In the genomic region with DNA sequence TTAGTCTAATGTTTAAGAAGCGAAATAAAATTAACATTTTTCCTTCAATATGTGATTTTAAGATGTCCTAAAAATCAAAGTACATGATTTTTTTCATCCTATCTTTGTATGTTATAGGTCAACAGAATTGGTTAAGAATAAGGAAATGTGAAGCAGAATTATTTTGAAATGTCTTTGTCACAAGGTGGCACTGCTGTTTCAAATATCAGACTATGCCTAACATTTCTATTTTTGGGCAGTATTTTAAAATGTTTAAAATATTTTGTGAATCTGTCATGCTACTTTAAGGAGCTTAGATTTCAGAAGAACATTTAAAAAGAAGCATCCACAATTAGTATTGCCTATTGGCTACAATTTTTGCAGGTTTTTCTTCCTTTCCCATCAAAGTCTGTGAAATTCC, we compare ENCODE assay signal across 9 cellular contexts. TPM values are rescaled to one million over a fixed set of nuclear protein-coding genes. Genes with fewer than 3 reads are reported as not detected.
DNase-seq lines count a peak whose midpoint lies in the region; ATAC-seq and TF ChIP-seq lines count a peak whose summit lies in the region.
"Had no signal": no experiment of that assay in that cellular context is flagged by ENCODE, and none has a peak within 500 bp of the region (broad histone marks: within the 10 kb centered on the region; RNA-seq: fewer than 3 reads in every experiment).

No MANE protein-coding gene starts in this region.

- H3K4me1 ChIP-seq in prostate gland (replicated peaks) = no peaks in the 10 kb centered on the region

- H3K27me3 ChIP-seq in kidney epithelial cell (ENCODE audit: control insufficient read depth, insufficient read depth, low read length) = no peaks in the 10 kb centered on the region
- H3K27me3 ChIP-seq in prostate gland (replicated peaks; ENCODE audit: insufficient read depth) = no peaks in the 10 kb centered on the region

- DNase-seq in DMS153 (lab: John Stamatoyannopoulos, UW) (peak; percentile 3), HS-5 (ENCODE audit: low read depth) (peak; percentile 38), RKO (ENCODE audit: low spot score) (peak; percentile 47), kidney epithelial cell (ENCODE audit: low read depth) (no peak), prostate gland (ENCODE audit: low spot score) (no peak)
- DNase-seq in activated CD8-positive, alpha-beta T cell treated with anti-CD3 and anti-CD28 coated beads for 36 hours = no peak
- DNase-seq: T-helper 17 cell had no signal

- H3K36me3 ChIP-seq in kidney epithelial cell (ENCODE audit: control insufficient read depth, insufficient read depth, low read length) = no peaks in the 10 kb centered on the region
- no peaks in the 10 kb centered on the region for H3K36me3 ChIP-seq in prostate gland

- no peak for TF ChIP-seq POLR2A in prostate gland (IDR thresholded peaks at IDR 0.05)

- TF ChIP-seq CTCF in kidney epithelial cell (IDR thresholded peaks at IDR 0.05; ENCODE audit: insufficient read depth, low read length, poor library complexity, severe bottlenecking) (peak; percentile 1), prostate gland (IDR thresholded peaks at IDR 0.05) (no peak)
- TF ChIP-seq CTCF in activated CD8-positive, alpha-beta T cell treated with anti-CD3 and anti-CD28 coated beads for 36 hours (IDR thresholded peaks at IDR 0.05) = no peak

- H3K4me1 Mint-ChIP-seq in activated CD8-positive, alpha-beta T cell treated with anti-CD3 and anti-CD28 coated beads for 36 hours (ENCODE audit: low read depth) = no peaks in the 10 kb centered on the region
- H3K4me1 Mint-ChIP-seq: T-helper 17 cell had no signal

- no peak overlapping the region for H3K27ac ChIP-seq in prostate gland

- no peaks in the 10 kb centered on the region for H3K27me3 Mint-ChIP-seq in activated CD8-positive, alpha-beta T cell treated with anti-CD3 and anti-CD28 coated beads for 36 hours
- H3K27me3 Mint-ChIP-seq: T-helper 17 cell had no signal

- no peak overlapping the region for H3K27ac Mint-ChIP-seq in activated CD8-positive, alpha-beta T cell treated with anti-CD3 and anti-CD28 coated beads for 36 hours
- H3K27ac Mint-ChIP-seq: T-helper 17 cell had no signal

- CTCF ChIA-PET in activated CD8-positive, alpha-beta T cell treated with anti-CD3 and anti-CD28 coated beads for 36 hours (lab: Charles Lee) = no interaction called here

- intact Hi-C loops in prostate gland (cut with DNase I) = no loop called here
- intact Hi-C loops in activated CD8-positive, alpha-beta T cell treated with anti-CD3 and anti-CD28 coated beads for 36 hours (cut with micrococcal nuclease) = no loop called here

- ATAC-seq in activated CD8-positive, alpha-beta T cell treated with anti-CD3 and anti-CD28 coated beads for 36 hours = no peak
- ATAC-seq in GM18873 (IDR thresholded peaks at IDR 0.05; ENCODE audit: low FRiP score, unreplicated experiment) (no peak), GM21526 (IDR thresholded peaks at IDR 0.05; ENCODE audit: low FRiP score, unreplicated experiment) (no peak)
- ATAC-seq: T-helper 17 cell had no signal

- no peaks in the 10 kb centered on the region for H3K9me3 Mint-ChIP-seq in activated CD8-positive, alpha-beta T cell treated with anti-CD3 and anti-CD28 coated beads for 36 hours

- no peak overlapping the region for H3K4me3 Mint-ChIP-seq in activated CD8-positive, alpha-beta T cell treated with anti-CD3 and anti-CD28 coated beads for 36 hours
- H3K4me3 Mint-ChIP-seq: T-helper 17 cell had no signal

- H3K9me3 ChIP-seq in prostate gland = no peaks in the 10 kb centered on the region

- POLR2A ChIA-PET in activated CD8-positive, alpha-beta T cell treated with anti-CD3 and anti-CD28 coated beads for 36 hours (lab: Charles Lee) = no interaction called here

- H3K36me3 Mint-ChIP-seq in activated CD8-positive, alpha-beta T cell treated with anti-CD3 and anti-CD28 coated beads for 36 hours (ENCODE audit: low read depth) = no peaks in the 10 kb centered on the region

- 39% methylated on average over 1 of the region's 1 CpG for WGBS in prostate gland

- no peak overlapping the region for H3K4me3 ChIP-seq in kidney epithelial cell (ENCODE audit: low read depth, low read length)
- H3K4me3 ChIP-seq in prostate gland = no peak overlapping the region

RNA-seq across cellular contexts. Expression of gene AMY1C, which starts 38.7 kb away (rescaled TPM):
- total RNA-seq in kidney epithelial cell (not detected in 2 replicates), prostate gland (not detected)
- total RNA-seq in activated CD8-positive, alpha-beta T cell treated with anti-CD3 and anti-CD28 coated beads for 36 hours = not detected
- total RNA-seq: T-helper 17 cell had no signal

Comparison
In these comparisons a context has a peak if more than half of its experiments do, and no peak if none do; other contexts are left out.
1. DNase-seq: peak in DMS153 (single experiment), HS-5 (single experiment) and RKO (single experiment); none in kidney epithelial cell (single experiment), prostate gland (single experiment) and activated CD8-positive, alpha-beta T cell treated with anti-CD3 and anti-CD28 coated beads for 36 hours (single experiment).